In genomic region chr7:143882020-143882610, GRCh38 we compare ENCODE assay signal across 9 cellular contexts. TPM values are rescaled to one million over a fixed set of nuclear protein-coding genes. Genes with fewer than 3 reads are reported as not detected.
A peak's percentile ranks its signal among the peaks of the same experiment; 100 is the strongest.
DNase-seq lines count a peak whose midpoint lies in the region; ATAC-seq and TF ChIP-seq lines count a peak whose summit lies in the region.
"Had no signal": no experiment of that assay in that cellular context is flagged by ENCODE, and none has a peak within 500 bp of the region (broad histone marks: within the 10 kb centered on the region; RNA-seq: fewer than 3 reads in every experiment).

No MANE protein-coding gene starts in this region.

- H3K27me3 ChIP-seq in SK-N-SH (ENCODE audit: insufficient read depth) = no peaks in the 10 kb centered on the region
- H3K27me3 ChIP-seq in aorta (ENCODE audit: control insufficient read depth in 1 of 2, insufficient read depth in 2 of 2, low read length in 1 of 2) = no peaks in the 10 kb centered on the region

- H3K36me3 ChIP-seq in SK-N-SH (replicated peaks in 1 of 2; ENCODE audit: control insufficient read depth in 1 of 2, insufficient read depth in 2 of 2, low read length in 1 of 2) (peaks cover 12 to 20% of the 10 kb centered on the region in 2 experiments), aorta (ENCODE audit: control insufficient read depth in 1 of 2, insufficient read depth in 2 of 2, low read length in 1 of 2) (no peaks in the 10 kb centered on the region)

- peaks cover 4% of the 10 kb centered on the region for H3F3A ChIP-seq in SK-N-SH (replicated peaks; ENCODE audit: insufficient read depth)

- CTCF ChIA-PET in SK-N-SH (lab: Yijun Ruan, JAX) = interaction anchor here (0.7 to 9.6 kb wide), 4 partner anchors 19 to 195 kb away, joined by 3 to 66 read pairs (median 3); partner anchors contain the start of gene TCAF1

- H3K4me1 ChIP-seq in SK-N-SH (ENCODE audit: control insufficient read depth in 1 of 2, insufficient read depth in 2 of 2, low read depth in 1 of 2, low read length in 1 of 2) (peaks cover 16 to 50% of the 10 kb centered on the region in 2 experiments; a peak in 3 of 4 replicates), aorta (ENCODE audit: control insufficient read depth in 1 of 2, insufficient read depth in 2 of 2, low read length in 2 of 2) (peaks cover 0 to 10% of the 10 kb centered on the region in 2 donors)

- DNase-seq in G401 (ENCODE audit: low spot score) (peak; percentile 86), SK-N-SH (peak; percentile 81), foreskin melanocyte (peak; percentile 10), aorta (peak; percentile 46 to 76)
- peak in 1 of 10 donors; percentile 35 for DNase-seq in naive thymus-derived CD8-positive, alpha-beta T cell
- no peak for DNase-seq in activated CD4-positive, alpha-beta T cell treated with anti-CD3 and anti-CD28 coated beads, Interleukin-2, amount 50 U/mL, for 4 hours
- DNase-seq in stimulated activated CD8-positive, alpha-beta memory T cell treated with anti-CD3 and anti-CD28 coated beads, Interleukin-4, amount 100 ng/mL, for 48 hours = no peak

- peaks cover 0 to 2% (median 0%) of the 10 kb centered on the region in 9 donors for H3K9me3 Mint-ChIP-seq in naive thymus-derived CD8-positive, alpha-beta T cell

- peak overlapping the region in 8 of 10 donors; percentile 42 to 74 (median 58) for H3K4me3 Mint-ChIP-seq in naive thymus-derived CD8-positive, alpha-beta T cell

- peak overlapping the region in 1 of 10 donors; percentile 43 for H3K27ac Mint-ChIP-seq in naive thymus-derived CD8-positive, alpha-beta T cell

- peak overlapping the region; percentile 43 to 97; a peak in 3 of 4 replicates for H3K27ac ChIP-seq in SK-N-SH (ENCODE audit: low read depth in 2 of 2, low read length in 1 of 2)
- H3K27ac ChIP-seq in aorta (ENCODE audit: low read depth in 1 of 2, low read length in 2 of 2) = peak overlapping the region in 1 of 2 donors; percentile 1
- H3K27ac ChIP-seq: HL-60 had no signal

- peaks cover 3 to 9% (median 5%) of the 10 kb centered on the region in 3 donors for H3K36me3 Mint-ChIP-seq in naive thymus-derived CD8-positive, alpha-beta T cell

- TF ChIP-seq EP300 in SK-N-SH (IDR thresholded peaks at IDR 0.05; ENCODE audit: borderline replicate concordance in 1 of 2, low read depth in 1 of 2, low read length in 1 of 2) = no peak

- H2AFZ ChIP-seq in SK-N-SH (ENCODE audit: low read depth) = peak overlapping the region; percentile 81; the same call in 1 of the 2 replicates

- H3K4me3 ChIP-seq in SK-N-SH (ENCODE audit: low read depth in 2 of 2, low read length in 1 of 2) (peak overlapping the region; percentile 58 to 71), aorta (ENCODE audit: low read length in 2 of 2) (peak overlapping the region; percentile 75 to 88)

- in situ Hi-C loops in G401 (cut with HindIII; ENCODE audit: low sequenced_read_pairs) = no loop called here

- TF ChIP-seq CTCF in SK-N-SH (IDR thresholded peaks at IDR 0.05) = no peak

- H3K9ac ChIP-seq in SK-N-SH = peak overlapping the region; percentile 66

- H3K4me1 Mint-ChIP-seq in naive thymus-derived CD8-positive, alpha-beta T cell = peaks cover 20 to 39% (median 25%) of the 10 kb centered on the region in 4 donors

- H3K4me2 ChIP-seq in SK-N-SH = peak overlapping the region; percentile 94

- peaks cover 10 to 38% (median 32%) of the 10 kb centered on the region in 5 donors for H3K27me3 Mint-ChIP-seq in naive thymus-derived CD8-positive, alpha-beta T cell

- no peaks in the 10 kb centered on the region for H3K9me3 ChIP-seq in SK-N-SH
- H3K9me3 ChIP-seq in aorta (ENCODE audit: control insufficient read depth, low read length) = no peaks in the 10 kb centered on the region

- peaks cover 15% of the 10 kb centered on the region; the same call in 1 of the 2 replicates for H4K20me1 ChIP-seq in SK-N-SH (ENCODE audit: insufficient read depth)

- 24% methylated on average over 23 of the region's 23 CpGs for WGBS in SK-N-SH (ENCODE audit: low lambda C conversion rate)
- WGBS in aorta, 2 donors = 1 to 4% methylated on average over 20 to 23 of the region's 23 CpGs

- no peak for TF ChIP-seq RAD21 in SK-N-SH (IDR thresholded peaks at IDR 0.05; ENCODE audit: low read length)

- no peaks in the 10 kb centered on the region for H3K9me2 ChIP-seq in SK-N-SH

- POLR2A ChIA-PET in SK-N-SH (lab: Yijun Ruan, JAX) = interaction anchor here (0.6 to 5.6 kb wide), 2 partner anchors 20 to 57 kb away, joined by 3 to 89 read pairs; partner anchors contain the start of gene TCAF1
- POLR2A ChIA-PET in naive thymus-derived CD8-positive, alpha-beta T cell (lab: Charles Lee) = no interaction called here

- peak; percentile 42 to 48 for ATAC-seq in naive thymus-derived CD8-positive, alpha-beta T cell
- ATAC-seq in aorta (ENCODE audit: low FRiP score) (peak; percentile 80), GM21825 (IDR thresholded peaks at IDR 0.05; ENCODE audit: unreplicated experiment) (no peak)

- intact Hi-C loops in aorta (cut with DNase I) = no loop called here

- H3K79me2 ChIP-seq in SK-N-SH (ENCODE audit: insufficient read depth) = peaks cover 74% of the 10 kb centered on the region

TF ChIP-seq in SK-N-SH, 30 proteins besides CTCF, POLR2A, EP300 and RAD21:
- TF ChIP-seq MXI1 (IDR thresholded peaks at IDR 0.05; ENCODE audit: low read depth, low read length) (peak; percentile 66; the same call in 1 of the 2 replicates), CHD2 (IDR thresholded peaks at IDR 0.05; ENCODE audit: low read length, partially characterized antibody) (peak; percentile 34), FOXJ3 (CRISPR knock-in tag; IDR thresholded peaks at IDR 0.05) (no peak)

RNA-seq across cellular contexts. Expression of gene TCAF1, which starts 19.9 kb away (rescaled TPM):
- total RNA-seq in G401 (2014; rRNA removed; shearing (Covaris generic)) = 32.3 and 33.7 TPM in 2 replicates
- polyA plus RNA-seq in SK-N-SH (2012; rRNA removed) = 59.0 and 69.0 TPM in 2 replicates
- polyA plus RNA-seq in SK-N-SH (2012; cell fraction: cytosol; rRNA removed) = 54.1 and 62.5 TPM in 2 replicates
- 47.1 and 55.9 TPM in 2 replicates for polyA plus RNA-seq in SK-N-SH (2012; cell fraction: nucleus; rRNA removed)
- total RNA-seq in naive thymus-derived CD8-positive, alpha-beta T cell = 10 to 100 TPM; 16.9 to 19.2 TPM
- 10 to 100 TPM in 2 of 3 donors, 1 to 10 TPM in 1; 8.9 to 15.2 (median 12.8) TPM for polyA plus RNA-seq in naive thymus-derived CD8-positive, alpha-beta T cell
- 10 to 100 TPM; 42.1 to 58.6 TPM for total RNA-seq in aorta
- polyA plus RNA-seq in aorta = 10 to 100 TPM in 1 of 2 donors, 1 to 10 TPM in 1; 7.5 to 14.5 TPM

RNA-seq across cellular contexts. Expression of gene OR2F2, which starts 52.9 kb away (rescaled TPM):
- not detected in 2 replicates for total RNA-seq in G401 (2014; rRNA removed; shearing (Covaris generic))
- polyA plus RNA-seq in SK-N-SH (2012; rRNA removed) (0.07 and 0.13 TPM in 2 replicates), aorta (not detected)
- 0.05 and 0.07 TPM in 2 replicates for polyA plus RNA-seq in SK-N-SH (2012; cell fraction: cytosol; rRNA removed)
- 0.20 and 0.21 TPM in 2 replicates for polyA plus RNA-seq in SK-N-SH (2012; cell fraction: nucleus; rRNA removed)
- total RNA-seq in naive thymus-derived CD8-positive, alpha-beta T cell = not detected
- polyA plus RNA-seq in naive thymus-derived CD8-positive, alpha-beta T cell = not detected
- not detected for total RNA-seq in aorta

Comparison
In these comparisons a context has a peak if more than half of its experiments do, and no peak if none do; other contexts are left out.
1. DNase-seq: peak in G401 (single experiment), SK-N-SH (single experiment), foreskin melanocyte (single experiment) and aorta (2 of 2); none in activated CD4-positive, alpha-beta T cell treated with anti-CD3 and anti-CD28 coated beads, Interleukin-2, amount 50 U/mL, for 4 hours (0 of 2) and stimulated activated CD8-positive, alpha-beta memory T cell treated with anti-CD3 and anti-CD28 coated beads, Interleukin-4, amount 100 ng/mL, for 48 hours (single experiment).